1 cellular context compared by ENCODE assay signal in genomic region chr3:31247850-31248618, GRCh38.
TF ChIP-seq lines count a peak whose summit lies in the region.

No MANE protein-coding gene starts in this region.

TF ChIP-seq in HepG2, 621 proteins besides CTCF, POLR2A, EP300 and RAD21 (continued from another document and continues in another):
- TF ChIP-seq ZNF337 (CRISPR knock-in tag; IDR thresholded peaks at IDR 0.05; ENCODE audit: borderline replicate concordance, low read depth) (no peak), SMAD9 (CRISPR knock-in tag; IDR thresholded peaks at IDR 0.05) (no peak), THAP8 (CRISPR knock-in tag; IDR thresholded peaks at IDR 0.05; ENCODE audit: borderline replicate concordance) (no peak), ZMYM4 (CRISPR knock-in tag; IDR thresholded peaks at IDR 0.05) (peak; percentile 28; the same call in 1 of the 2 replicates), ZNF160 (CRISPR knock-in tag; IDR thresholded peaks at IDR 0.05) (no peak), ZNF546 (CRISPR knock-in tag; conservative IDR thresholded peaks at IDR 0.05) (no peak), ZNF687 (CRISPR knock-in tag; IDR thresholded peaks at IDR 0.05) (no peak), SRSF9 (IDR thresholded peaks at IDR 0.05; ENCODE audit: borderline replicate concordance, insufficient read depth, low read depth, low read length, poor library complexity, severe bottlenecking) (no peak), MIER3 (CRISPR knock-in tag; IDR thresholded peaks at IDR 0.05; ENCODE audit: borderline replicate concordance) (no peak), HMG20A (CRISPR knock-in tag; IDR thresholded peaks at IDR 0.05; ENCODE audit: borderline replicate concordance) (peak; percentile 69; the same call in 1 of the 2 replicates), ZNF431 (CRISPR knock-in tag; IDR thresholded peaks at IDR 0.05; ENCODE audit: borderline replicate concordance, low read depth) (0 out of 2 replicates have a peak, but pooled peaks have one; percentile 26), RAD51 (IDR thresholded peaks at IDR 0.05; ENCODE audit: borderline replicate concordance) (no peak), FOXP1 (IDR thresholded peaks at IDR 0.05) (no peak), FOXP1 (CRISPR knock-in tag; IDR thresholded peaks at IDR 0.05) (0 out of 2 replicates have a peak, but pooled peaks have one; percentile 15), SIX4 (CRISPR knock-in tag; IDR thresholded peaks at IDR 0.05) (no peak; the same call in 1 of the 2 replicates)
- TF ChIP-seq, protein P1, sequence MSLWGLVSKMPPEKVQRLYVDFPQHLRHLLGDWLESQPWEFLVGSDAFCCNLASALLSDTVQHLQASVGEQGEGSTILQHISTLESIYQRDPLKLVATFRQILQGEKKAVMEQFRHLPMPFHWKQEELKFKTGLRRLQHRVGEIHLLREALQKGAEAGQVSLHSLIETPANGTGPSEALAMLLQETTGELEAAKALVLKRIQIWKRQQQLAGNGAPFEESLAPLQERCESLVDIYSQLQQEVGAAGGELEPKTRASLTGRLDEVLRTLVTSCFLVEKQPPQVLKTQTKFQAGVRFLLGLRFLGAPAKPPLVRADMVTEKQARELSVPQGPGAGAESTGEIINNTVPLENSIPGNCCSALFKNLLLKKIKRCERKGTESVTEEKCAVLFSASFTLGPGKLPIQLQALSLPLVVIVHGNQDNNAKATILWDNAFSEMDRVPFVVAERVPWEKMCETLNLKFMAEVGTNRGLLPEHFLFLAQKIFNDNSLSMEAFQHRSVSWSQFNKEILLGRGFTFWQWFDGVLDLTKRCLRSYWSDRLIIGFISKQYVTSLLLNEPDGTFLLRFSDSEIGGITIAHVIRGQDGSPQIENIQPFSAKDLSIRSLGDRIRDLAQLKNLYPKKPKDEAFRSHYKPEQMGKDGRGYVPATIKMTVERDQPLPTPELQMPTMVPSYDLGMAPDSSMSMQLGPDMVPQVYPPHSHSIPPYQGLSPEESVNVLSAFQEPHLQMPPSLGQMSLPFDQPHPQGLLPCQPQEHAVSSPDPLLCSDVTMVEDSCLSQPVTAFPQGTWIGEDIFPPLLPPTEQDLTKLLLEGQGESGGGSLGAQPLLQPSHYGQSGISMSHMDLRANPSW (CRISPR knock-in tag; IDR thresholded peaks at IDR 0.05; ENCODE audit: borderline replicate concordance), result no peak
- TF ChIP-seq, protein P2, sequence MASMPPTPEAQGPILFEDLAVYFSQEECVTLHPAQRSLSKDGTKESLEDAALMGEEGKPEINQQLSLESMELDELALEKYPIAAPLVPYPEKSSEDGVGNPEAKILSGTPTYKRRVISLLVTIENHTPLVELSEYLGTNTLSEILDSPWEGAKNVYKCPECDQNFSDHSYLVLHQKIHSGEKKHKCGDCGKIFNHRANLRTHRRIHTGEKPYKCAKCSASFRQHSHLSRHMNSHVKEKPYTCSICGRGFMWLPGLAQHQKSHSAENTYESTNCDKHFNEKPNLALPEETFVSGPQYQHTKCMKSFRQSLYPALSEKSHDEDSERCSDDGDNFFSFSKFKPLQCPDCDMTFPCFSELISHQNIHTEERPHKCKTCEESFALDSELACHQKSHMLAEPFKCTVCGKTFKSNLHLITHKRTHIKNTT (CRISPR knock-in tag; IDR thresholded peaks at IDR 0.05), result no peak
- TF ChIP-seq, protein P3, sequence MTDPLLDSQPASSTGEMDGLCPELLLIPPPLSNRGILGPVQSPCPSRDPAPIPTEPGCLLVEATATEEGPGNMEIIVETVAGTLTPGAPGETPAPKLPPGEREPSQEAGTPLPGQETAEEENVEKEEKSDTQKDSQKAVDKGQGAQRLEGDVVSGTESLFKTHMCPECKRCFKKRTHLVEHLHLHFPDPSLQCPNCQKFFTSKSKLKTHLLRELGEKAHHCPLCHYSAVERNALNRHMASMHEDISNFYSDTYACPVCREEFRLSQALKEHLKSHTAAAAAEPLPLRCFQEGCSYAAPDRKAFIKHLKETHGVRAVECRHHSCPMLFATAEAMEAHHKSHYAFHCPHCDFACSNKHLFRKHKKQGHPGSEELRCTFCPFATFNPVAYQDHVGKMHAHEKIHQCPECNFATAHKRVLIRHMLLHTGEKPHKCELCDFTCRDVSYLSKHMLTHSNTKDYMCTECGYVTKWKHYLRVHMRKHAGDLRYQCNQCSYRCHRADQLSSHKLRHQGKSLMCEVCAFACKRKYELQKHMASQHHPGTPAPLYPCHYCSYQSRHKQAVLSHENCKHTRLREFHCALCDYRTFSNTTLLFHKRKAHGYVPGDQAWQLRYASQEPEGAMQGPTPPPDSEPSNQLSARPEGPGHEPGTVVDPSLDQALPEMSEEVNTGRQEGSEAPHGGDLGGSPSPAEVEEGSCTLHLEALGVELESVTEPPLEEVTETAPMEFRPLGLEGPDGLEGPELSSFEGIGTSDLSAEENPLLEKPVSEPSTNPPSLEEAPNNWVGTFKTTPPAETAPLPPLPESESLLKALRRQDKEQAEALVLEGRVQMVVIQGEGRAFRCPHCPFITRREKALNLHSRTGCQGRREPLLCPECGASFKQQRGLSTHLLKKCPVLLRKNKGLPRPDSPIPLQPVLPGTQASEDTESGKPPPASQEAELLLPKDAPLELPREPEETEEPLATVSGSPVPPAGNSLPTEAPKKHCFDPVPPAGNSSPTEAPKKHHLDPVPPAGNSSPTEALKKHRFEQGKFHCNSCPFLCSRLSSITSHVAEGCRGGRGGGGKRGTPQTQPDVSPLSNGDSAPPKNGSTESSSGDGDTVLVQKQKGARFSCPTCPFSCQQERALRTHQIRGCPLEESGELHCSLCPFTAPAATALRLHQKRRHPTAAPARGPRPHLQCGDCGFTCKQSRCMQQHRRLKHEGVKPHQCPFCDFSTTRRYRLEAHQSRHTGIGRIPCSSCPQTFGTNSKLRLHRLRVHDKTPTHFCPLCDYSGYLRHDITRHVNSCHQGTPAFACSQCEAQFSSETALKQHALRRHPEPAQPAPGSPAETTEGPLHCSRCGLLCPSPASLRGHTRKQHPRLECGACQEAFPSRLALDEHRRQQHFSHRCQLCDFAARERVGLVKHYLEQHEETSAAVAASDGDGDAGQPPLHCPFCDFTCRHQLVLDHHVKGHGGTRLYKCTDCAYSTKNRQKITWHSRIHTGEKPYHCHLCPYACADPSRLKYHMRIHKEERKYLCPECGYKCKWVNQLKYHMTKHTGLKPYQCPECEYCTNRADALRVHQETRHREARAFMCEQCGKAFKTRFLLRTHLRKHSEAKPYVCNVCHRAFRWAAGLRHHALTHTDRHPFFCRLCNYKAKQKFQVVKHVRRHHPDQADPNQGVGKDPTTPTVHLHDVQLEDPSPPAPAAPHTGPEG (CRISPR knock-in tag; IDR thresholded peaks at IDR 0.05), result no peak
- TF ChIP-seq, protein P4, sequence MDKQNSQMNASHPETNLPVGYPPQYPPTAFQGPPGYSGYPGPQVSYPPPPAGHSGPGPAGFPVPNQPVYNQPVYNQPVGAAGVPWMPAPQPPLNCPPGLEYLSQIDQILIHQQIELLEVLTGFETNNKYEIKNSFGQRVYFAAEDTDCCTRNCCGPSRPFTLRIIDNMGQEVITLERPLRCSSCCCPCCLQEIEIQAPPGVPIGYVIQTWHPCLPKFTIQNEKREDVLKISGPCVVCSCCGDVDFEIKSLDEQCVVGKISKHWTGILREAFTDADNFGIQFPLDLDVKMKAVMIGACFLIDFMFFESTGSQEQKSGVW (CRISPR knock-in tag; IDR thresholded peaks at IDR 0.05; ENCODE audit: borderline replicate concordance), result no peak
- TF ChIP-seq, protein P5, sequence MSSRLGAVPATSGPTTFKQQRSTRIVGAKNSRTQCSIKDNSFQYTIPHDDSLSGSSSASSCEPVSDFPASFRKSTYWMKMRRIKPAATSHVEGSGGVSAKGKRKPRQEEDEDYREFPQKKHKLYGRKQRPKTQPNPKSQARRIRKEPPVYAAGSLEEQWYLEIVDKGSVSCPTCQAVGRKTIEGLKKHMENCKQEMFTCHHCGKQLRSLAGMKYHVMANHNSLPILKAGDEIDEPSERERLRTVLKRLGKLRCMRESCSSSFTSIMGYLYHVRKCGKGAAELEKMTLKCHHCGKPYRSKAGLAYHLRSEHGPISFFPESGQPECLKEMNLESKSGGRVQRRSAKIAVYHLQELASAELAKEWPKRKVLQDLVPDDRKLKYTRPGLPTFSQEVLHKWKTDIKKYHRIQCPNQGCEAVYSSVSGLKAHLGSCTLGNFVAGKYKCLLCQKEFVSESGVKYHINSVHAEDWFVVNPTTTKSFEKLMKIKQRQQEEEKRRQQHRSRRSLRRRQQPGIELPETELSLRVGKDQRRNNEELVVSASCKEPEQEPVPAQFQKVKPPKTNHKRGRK (CRISPR knock-in tag; IDR thresholded peaks at IDR 0.05), result no peak
- TF ChIP-seq, protein P6, sequence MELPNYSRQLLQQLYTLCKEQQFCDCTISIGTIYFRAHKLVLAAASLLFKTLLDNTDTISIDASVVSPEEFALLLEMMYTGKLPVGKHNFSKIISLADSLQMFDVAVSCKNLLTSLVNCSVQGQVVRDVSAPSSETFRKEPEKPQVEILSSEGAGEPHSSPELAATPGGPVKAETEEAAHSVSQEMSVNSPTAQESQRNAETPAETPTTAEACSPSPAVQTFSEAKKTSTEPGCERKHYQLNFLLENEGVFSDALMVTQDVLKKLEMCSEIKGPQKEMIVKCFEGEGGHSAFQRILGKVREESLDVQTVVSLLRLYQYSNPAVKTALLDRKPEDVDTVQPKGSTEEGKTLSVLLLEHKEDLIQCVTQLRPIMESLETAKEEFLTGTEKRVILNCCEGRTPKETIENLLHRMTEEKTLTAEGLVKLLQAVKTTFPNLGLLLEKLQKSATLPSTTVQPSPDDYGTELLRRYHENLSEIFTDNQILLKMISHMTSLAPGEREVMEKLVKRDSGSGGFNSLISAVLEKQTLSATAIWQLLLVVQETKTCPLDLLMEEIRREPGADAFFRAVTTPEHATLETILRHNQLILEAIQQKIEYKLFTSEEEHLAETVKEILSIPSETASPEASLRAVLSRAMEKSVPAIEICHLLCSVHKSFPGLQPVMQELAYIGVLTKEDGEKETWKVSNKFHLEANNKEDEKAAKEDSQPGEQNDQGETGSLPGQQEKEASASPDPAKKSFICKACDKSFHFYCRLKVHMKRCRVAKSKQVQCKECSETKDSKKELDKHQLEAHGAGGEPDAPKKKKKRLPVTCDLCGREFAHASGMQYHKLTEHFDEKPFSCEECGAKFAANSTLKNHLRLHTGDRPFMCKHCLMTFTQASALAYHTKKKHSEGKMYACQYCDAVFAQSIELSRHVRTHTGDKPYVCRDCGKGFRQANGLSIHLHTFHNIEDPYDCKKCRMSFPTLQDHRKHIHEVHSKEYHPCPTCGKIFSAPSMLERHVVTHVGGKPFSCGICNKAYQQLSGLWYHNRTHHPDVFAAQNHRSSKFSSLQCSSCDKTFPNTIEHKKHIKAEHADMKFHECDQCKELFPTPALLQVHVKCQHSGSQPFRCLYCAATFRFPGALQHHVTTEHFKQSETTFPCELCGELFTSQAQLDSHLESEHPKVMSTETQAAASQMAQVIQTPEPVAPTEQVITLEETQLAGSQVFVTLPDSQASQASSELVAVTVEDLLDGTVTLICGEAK (IDR thresholded peaks at IDR 0.05), result no peak
- TF ChIP-seq, protein P6 (CRISPR knock-in tag; IDR thresholded peaks at IDR 0.05), result no peak
